Comparison of ENCODE assay signal across 1 cellular context in genomic region chr22:17969732-17970131, GRCh38.
TF ChIP-seq lines count a peak whose summit lies in the region.

No MANE protein-coding gene starts in this region.

TF ChIP-seq in HepG2, 621 proteins besides CTCF, POLR2A, EP300 and RAD21 (continued from another document):
- TF ChIP-seq, protein P1, sequence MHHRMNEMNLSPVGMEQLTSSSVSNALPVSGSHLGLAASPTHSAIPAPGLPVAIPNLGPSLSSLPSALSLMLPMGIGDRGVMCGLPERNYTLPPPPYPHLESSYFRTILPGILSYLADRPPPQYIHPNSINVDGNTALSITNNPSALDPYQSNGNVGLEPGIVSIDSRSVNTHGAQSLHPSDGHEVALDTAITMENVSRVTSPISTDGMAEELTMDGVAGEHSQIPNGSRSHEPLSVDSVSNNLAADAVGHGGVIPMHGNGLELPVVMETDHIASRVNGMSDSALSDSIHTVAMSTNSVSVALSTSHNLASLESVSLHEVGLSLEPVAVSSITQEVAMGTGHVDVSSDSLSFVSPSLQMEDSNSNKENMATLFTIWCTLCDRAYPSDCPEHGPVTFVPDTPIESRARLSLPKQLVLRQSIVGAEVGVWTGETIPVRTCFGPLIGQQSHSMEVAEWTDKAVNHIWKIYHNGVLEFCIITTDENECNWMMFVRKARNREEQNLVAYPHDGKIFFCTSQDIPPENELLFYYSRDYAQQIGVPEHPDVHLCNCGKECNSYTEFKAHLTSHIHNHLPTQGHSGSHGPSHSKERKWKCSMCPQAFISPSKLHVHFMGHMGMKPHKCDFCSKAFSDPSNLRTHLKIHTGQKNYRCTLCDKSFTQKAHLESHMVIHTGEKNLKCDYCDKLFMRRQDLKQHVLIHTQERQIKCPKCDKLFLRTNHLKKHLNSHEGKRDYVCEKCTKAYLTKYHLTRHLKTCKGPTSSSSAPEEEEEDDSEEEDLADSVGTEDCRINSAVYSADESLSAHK (CRISPR knock-in tag; IDR thresholded peaks at IDR 0.05; ENCODE audit: borderline replicate concordance) = no peak
- TF ChIP-seq TAF1 (CRISPR knock-in tag; IDR thresholded peaks at IDR 0.05) (no peak), ZNF619 (CRISPR knock-in tag; IDR thresholded peaks at IDR 0.05) (no peak), RARA (CRISPR knock-in tag; IDR thresholded peaks at IDR 0.05) (0 out of 2 replicates have a peak, but pooled peaks have one; percentile 24), E2F2 (CRISPR knock-in tag; IDR thresholded peaks at IDR 0.05; ENCODE audit: borderline replicate concordance) (no peak), ZNF724P (CRISPR knock-in tag; IDR thresholded peaks at IDR 0.05; ENCODE audit: borderline replicate concordance) (no peak), CHCHD3 (CRISPR knock-in tag; IDR thresholded peaks at IDR 0.05) (no peak), NFYC (CRISPR knock-in tag; IDR thresholded peaks at IDR 0.05) (no peak), THAP8 (CRISPR knock-in tag; IDR thresholded peaks at IDR 0.05; ENCODE audit: borderline replicate concordance) (no peak), RBAK (CRISPR knock-in tag; IDR thresholded peaks at IDR 0.05) (no peak), FOXK2 (IDR thresholded peaks at IDR 0.05) (no peak), MTERF4 (CRISPR knock-in tag; IDR thresholded peaks at IDR 0.05) (no peak), TCF7 (IDR thresholded peaks at IDR 0.05; ENCODE audit: low read depth) (no peak), ZNF687 (CRISPR knock-in tag; IDR thresholded peaks at IDR 0.05) (0 out of 2 replicates have a peak, but pooled peaks have one; percentile 18), NCOA1 (CRISPR knock-in tag; IDR thresholded peaks at IDR 0.05) (no peak), MLLT10 (CRISPR knock-in tag; IDR thresholded peaks at IDR 0.05) (no peak)
- TF ChIP-seq, protein P2, sequence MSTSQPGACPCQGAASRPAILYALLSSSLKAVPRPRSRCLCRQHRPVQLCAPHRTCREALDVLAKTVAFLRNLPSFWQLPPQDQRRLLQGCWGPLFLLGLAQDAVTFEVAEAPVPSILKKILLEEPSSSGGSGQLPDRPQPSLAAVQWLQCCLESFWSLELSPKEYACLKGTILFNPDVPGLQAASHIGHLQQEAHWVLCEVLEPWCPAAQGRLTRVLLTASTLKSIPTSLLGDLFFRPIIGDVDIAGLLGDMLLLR (CRISPR knock-in tag; IDR thresholded peaks at IDR 0.05) = no peak
